Comparison of ENCODE assay signal across 8 cellular contexts in genomic region chr19:35903550-35904179, GRCh38.
DNase-seq lines count a peak whose midpoint lies in the region; ATAC-seq and TF ChIP-seq lines count a peak whose summit lies in the region.

No MANE protein-coding gene starts in this region.

- peak overlapping the region; percentile 100 for H3K4me3 Mint-ChIP-seq in central memory CD8-positive, alpha-beta T cell

- H3K36me3 Mint-ChIP-seq in central memory CD8-positive, alpha-beta T cell (ENCODE audit: insufficient read depth) = peaks cover 41% of the 10 kb centered on the region

- H3K27me3 Mint-ChIP-seq in central memory CD8-positive, alpha-beta T cell = no peaks in the 10 kb centered on the region

- H3K4me1 Mint-ChIP-seq in central memory CD8-positive, alpha-beta T cell = peaks cover 59% of the 10 kb centered on the region

- peak overlapping the region; percentile 99 for H3K27ac Mint-ChIP-seq in central memory CD8-positive, alpha-beta T cell (ENCODE audit: low read depth)

- ATAC-seq in central memory CD8-positive, alpha-beta T cell (replicated peaks; ENCODE audit: extremely low read depth, poor library complexity, severe bottlenecking) = peak; percentile 57
- no peak for ATAC-seq in GM18858 (IDR thresholded peaks at IDR 0.05; ENCODE audit: unreplicated experiment)

- CTCF ChIA-PET in HEK293T (lab: Yijun Ruan, JAX) = no interaction called here

- H3K27ac ChIP-seq in layer of hippocampus (ENCODE audit: low read depth, low read length) = peak overlapping the region; percentile 64

- H3K9me3 Mint-ChIP-seq in central memory CD8-positive, alpha-beta T cell = no peaks in the 10 kb centered on the region

- peak; percentile 96 for DNase-seq in GDM1 (lab: John Stamatoyannopoulos, UW)
- peak; percentile 68 for DNase-seq in HEK293T (ENCODE audit: extremely low spot score)
- DNase-seq in NCI-H2107 treated with DMSO at 0.1 percent for 48 hours (lab: John Stamatoyannopoulos, UW; ENCODE audit: unreplicated experiment) = peak; percentile 18
- DNase-seq in activated CD4-positive, alpha-beta T cell treated with anti-CD3 and anti-CD28 coated beads for 1 hour = peak; percentile 87
- DNase-seq in central memory CD8-positive, alpha-beta T cell (ENCODE audit: low spot score in 2 of 2) = peak; percentile 74 to 86
- DNase-seq in stimulated activated CD4-positive, alpha-beta T cell treated with anti-CD3 and anti-CD28 coated beads, Interleukin-2, amount 100 ng/mL, for 48 hours = peak; percentile 72 to 77

- no peaks in the 10 kb centered on the region for H3K27me3 ChIP-seq in layer of hippocampus (ENCODE audit: control insufficient read depth, insufficient read depth, low read length)

- POLR2A ChIA-PET in HEK293T (lab: Yijun Ruan, JAX) = interaction anchor here (0.7 kb wide), 1 partner anchor 10 kb away, joined by 3 read pairs; no protein-coding TSS in a partner anchor

TF ChIP-seq in HEK293T, 16 proteins besides CTCF, POLR2A, EP300 and RAD21:
- peak; percentile 70 for TF ChIP-seq L3MBTL2 (conservative IDR thresholded peaks at IDR 0.05)
- TF ChIP-seq FOXM1 (IDR thresholded peaks at IDR 0.05; ENCODE audit: borderline replicate concordance) = no peak

Comparison
In these comparisons a context has a peak if more than half of its experiments do, and no peak if none do; other contexts are left out.
1. DNase-seq: peak in every context shown above with its lines; median percentile 96 in GDM1; 87 in activated CD4-positive, alpha-beta T cell treated with anti-CD3 and anti-CD28 coated beads for 1 hour; 80 in central memory CD8-positive, alpha-beta T cell; 74 in stimulated activated CD4-positive, alpha-beta T cell treated with anti-CD3 and anti-CD28 coated beads, Interleukin-2, amount 100 ng/mL, for 48 hours; 68 in HEK293T; 18 in NCI-H2107 treated with DMSO at 0.1 percent for 48 hours.